In the genomic region with DNA sequence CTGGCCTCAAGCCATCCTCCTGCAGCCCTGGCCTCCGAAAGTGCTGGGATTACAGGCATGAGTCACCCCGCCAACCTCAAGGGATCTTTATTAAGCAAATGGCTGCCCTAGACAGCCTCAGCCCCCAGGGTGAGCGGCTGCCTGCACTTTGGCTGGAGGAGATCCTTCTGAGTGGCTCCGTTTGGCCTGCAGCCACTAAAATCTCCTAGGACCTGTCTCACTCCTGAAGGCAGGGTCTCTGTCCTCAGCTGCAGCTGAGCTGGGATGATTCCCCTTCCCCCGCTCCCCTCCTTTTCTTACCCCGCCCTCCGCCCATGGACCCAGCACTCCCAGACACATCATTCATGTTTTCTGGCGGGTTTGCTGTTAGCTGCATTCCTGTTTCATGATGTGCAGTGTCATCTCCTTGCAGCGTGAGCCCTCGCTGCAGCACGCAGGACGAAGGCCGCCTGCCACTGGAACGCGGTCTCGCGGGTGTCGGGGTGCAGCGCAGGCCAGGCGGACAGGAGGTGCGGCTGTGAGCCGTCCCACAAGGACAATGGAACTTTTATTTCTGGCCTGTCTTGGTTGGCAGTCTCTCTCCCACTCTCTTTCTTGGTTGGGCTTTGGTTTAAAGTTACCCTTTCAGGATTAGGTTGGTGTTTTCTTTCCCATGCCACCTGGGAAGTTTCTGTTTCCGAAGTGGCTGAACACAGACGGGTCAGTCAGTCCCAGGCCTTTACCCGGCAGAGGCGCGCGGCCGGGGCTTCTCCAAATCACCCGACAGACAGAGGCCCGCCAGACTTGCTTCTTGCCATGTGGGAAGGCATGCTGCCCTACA, we compare ENCODE assay signal across 10 cellular contexts.
DNase-seq lines count a peak whose midpoint lies in the region; ATAC-seq and TF ChIP-seq lines count a peak whose summit lies in the region.
"Had no signal": no experiment of that assay in that cellular context is flagged by ENCODE, and none has a peak within 500 bp of the region (broad histone marks: within the 10 kb centered on the region; RNA-seq: fewer than 3 reads in every experiment).

No MANE protein-coding gene starts in this region.

- ATAC-seq in HG03432 (IDR thresholded peaks at IDR 0.05; ENCODE audit: unreplicated experiment), result no peak
- no peak for ATAC-seq in GM19455 (IDR thresholded peaks at IDR 0.05; ENCODE audit: unreplicated experiment)

- H3K27me3 Mint-ChIP-seq in endothelial cell (ENCODE audit: unreplicated experiment) (peaks cover 16% of the 10 kb centered on the region), mesothelial cell of epicardium (ENCODE audit: low read depth) (peaks cover 35% of the 10 kb centered on the region)

- H3K27ac Mint-ChIP-seq in endothelial cell (ENCODE audit: unreplicated experiment) (no peak overlapping the region), mesothelial cell of epicardium (peak overlapping the region; percentile 82)
- H3K27ac Mint-ChIP-seq: activated naive CD8-positive, alpha-beta T cell; natural killer cell treated with Interleukin-12 subunit alpha and Interleukin-12 subunit beta and Interleukin-15 and Interleukin-18, amount 100 ng/mL, for 72 hours had no signal

- H3K9me3 Mint-ChIP-seq in endothelial cell (ENCODE audit: unreplicated experiment), result no peaks in the 10 kb centered on the region
- H3K9me3 Mint-ChIP-seq in mesothelial cell of epicardium, result no peaks in the 10 kb centered on the region
- H3K9me3 Mint-ChIP-seq: natural killer cell treated with Interleukin-12 subunit alpha and Interleukin-12 subunit beta and Interleukin-15 and Interleukin-18, amount 100 ng/mL, for 72 hours had no signal

- DNase-seq in AG10803 (ENCODE audit: low read depth), result peak; percentile 93
- peak; percentile 94 for DNase-seq in M059J (ENCODE audit: low read depth)
- no peak for DNase-seq in endothelial cell (ENCODE audit: low spot score)
- DNase-seq in mesothelial cell of epicardium (ENCODE audit: low spot score in 2 of 2, unreplicated experiment in 2 of 2), result peak; percentile 47 to 69
- no peak for DNase-seq in dedifferentiated amniotic fluid mesenchymal stem cell (ENCODE audit: extremely low spot score)
- no peak for DNase-seq in stimulated activated CD4-positive, alpha-beta T cell treated with anti-CD3 and anti-CD28 coated beads, Interleukin-15, amount 100 ng/mL, for 24 hours

- H3K36me3 Mint-ChIP-seq in endothelial cell (ENCODE audit: low read depth, unreplicated experiment) (no peaks in the 10 kb centered on the region), mesothelial cell of epicardium (no peaks in the 10 kb centered on the region)
- H3K36me3 Mint-ChIP-seq: activated naive CD8-positive, alpha-beta T cell had no signal

- H3K4me1 Mint-ChIP-seq in endothelial cell (ENCODE audit: unreplicated experiment) (no peaks in the 10 kb centered on the region), mesothelial cell of epicardium (peaks cover 31% of the 10 kb centered on the region)

- TF ChIP-seq CTCF in AG10803 (conservative IDR thresholded peaks at IDR 0.05; ENCODE audit: low read length), result no peak; the same call in 1 of the 2 replicates
- TF ChIP-seq CTCF in endothelial cell (IDR thresholded peaks at IDR 0.05; ENCODE audit: unreplicated experiment), result no peak
- TF ChIP-seq CTCF in mesothelial cell of epicardium (IDR thresholded peaks at IDR 0.05; ENCODE audit: unreplicated experiment), result no peak

- H3K4me3 Mint-ChIP-seq in endothelial cell (ENCODE audit: unreplicated experiment) (peak overlapping the region; percentile 53), mesothelial cell of epicardium (peak overlapping the region; percentile 43)
- H3K4me3 Mint-ChIP-seq: activated naive CD8-positive, alpha-beta T cell; natural killer cell treated with Interleukin-12 subunit alpha and Interleukin-12 subunit beta and Interleukin-15 and Interleukin-18, amount 100 ng/mL, for 72 hours had no signal

- H3K4me3 ChIP-seq in AG10803 (ENCODE audit: low read length), result peak overlapping the region; percentile 20

Comparison
In these comparisons a context has a peak if more than half of its experiments do, and no peak if none do; other contexts are left out.
1. DNase-seq: peak in AG10803 (single experiment), M059J (single experiment) and mesothelial cell of epicardium (2 of 2); none in endothelial cell (single experiment), dedifferentiated amniotic fluid mesenchymal stem cell (single experiment) and stimulated activated CD4-positive, alpha-beta T cell treated with anti-CD3 and anti-CD28 coated beads, Interleukin-15, amount 100 ng/mL, for 24 hours (single experiment).